In genomic region chr21:34668803-34669148, GRCh38 we compare ENCODE assay signal across 10 cellular contexts. TPM values are rescaled to one million over a fixed set of nuclear protein-coding genes. Genes with fewer than 3 reads are reported as not detected.
DNase-seq lines count a peak whose midpoint lies in the region; ATAC-seq and TF ChIP-seq lines count a peak whose summit lies in the region.
"Had no signal": no experiment of that assay in that cellular context is flagged by ENCODE, and none has a peak within 500 bp of the region (broad histone marks: within the 10 kb centered on the region; RNA-seq: fewer than 3 reads in every experiment).

Gene CLIC6 (plus strand): TSS chr21:34668994. CDS start chr21:34669389, 395 bp downstream.

- ATAC-seq in activated CD4-positive, alpha-beta T cell treated with anti-CD3 and anti-CD28 coated beads for 36 hours = no peak
- no peak for ATAC-seq in HG02623 (IDR thresholded peaks at IDR 0.05; ENCODE audit: unreplicated experiment)
- no peak for ATAC-seq in foreskin keratinocyte

- H3K27me3 Mint-ChIP-seq in activated CD4-positive, alpha-beta T cell treated with anti-CD3 and anti-CD28 coated beads for 36 hours = peaks cover 59% of the 10 kb centered on the region

- H3K36me3 ChIP-seq in ectodermal cell (ENCODE audit: control insufficient read depth, insufficient read depth, low read length) (no peaks in the 10 kb centered on the region), mesodermal cell (ENCODE audit: control insufficient read depth, insufficient read depth, low read length) (no peaks in the 10 kb centered on the region), tibial nerve (no peaks in the 10 kb centered on the region)

- peak within 1 kb of the TSS; percentile 19 for H3K4me3 Mint-ChIP-seq in activated CD4-positive, alpha-beta T cell treated with anti-CD3 and anti-CD28 coated beads for 36 hours

- H3K4me1 Mint-ChIP-seq in activated CD4-positive, alpha-beta T cell treated with anti-CD3 and anti-CD28 coated beads for 36 hours = peaks cover 9% of the 10 kb centered on the region

- H3K27ac ChIP-seq in ectodermal cell (ENCODE audit: insufficient read depth, low read depth, low read length, poor library complexity, severe bottlenecking) = no peak within 1 kb of the TSS
- no peak within 1 kb of the TSS for H3K27ac ChIP-seq in mesodermal cell (ENCODE audit: low read depth, low read length, severe bottlenecking)
- peak within 1 kb of the TSS in 2 of 4 donors; percentile 51 to 72 for H3K27ac ChIP-seq in tibial nerve
- no peak within 1 kb of the TSS for H3K27ac ChIP-seq in foreskin keratinocyte

- TF ChIP-seq POLR2A in tibial nerve (IDR thresholded peaks at IDR 0.05) = no peak

- H3K9me3 ChIP-seq in ectodermal cell (ENCODE audit: control insufficient read depth, low read length) (no peaks in the 10 kb centered on the region), mesodermal cell (ENCODE audit: control insufficient read depth, low read length) (no peaks in the 10 kb centered on the region), tibial nerve (no peaks in the 10 kb centered on the region)

- POLR2A ChIA-PET in activated CD4-positive, alpha-beta T cell treated with anti-CD3 and anti-CD28 coated beads for 36 hours (lab: Charles Lee) = no interaction called here

- intact Hi-C loops in activated CD4-positive, alpha-beta T cell treated with anti-CD3 and anti-CD28 coated beads for 36 hours (cut with DNase I, micrococcal nuclease) = no loop called here

- H3K4me3 ChIP-seq in ectodermal cell (ENCODE audit: insufficient read depth, low read depth, low read length) (peak within 1 kb of the TSS; percentile 44), mesodermal cell (ENCODE audit: extremely low read depth, insufficient read depth, low read length, poor library complexity, severe bottlenecking) (peak within 1 kb of the TSS; percentile 44), tibial nerve (peak within 1 kb of the TSS; percentile 40 to 60 (median 49))

- peak in 1 of 2 donors; percentile 43 for TF ChIP-seq EP300 in tibial nerve (IDR thresholded peaks at IDR 0.05)

- H3K36me3 Mint-ChIP-seq in activated CD4-positive, alpha-beta T cell treated with anti-CD3 and anti-CD28 coated beads for 36 hours (ENCODE audit: low read depth) = no peaks in the 10 kb centered on the region

- CTCF ChIA-PET in activated CD4-positive, alpha-beta T cell treated with anti-CD3 and anti-CD28 coated beads for 36 hours (lab: Charles Lee) = no interaction called here

- H3K27ac Mint-ChIP-seq in activated CD4-positive, alpha-beta T cell treated with anti-CD3 and anti-CD28 coated beads for 36 hours = no peak within 1 kb of the TSS

- no peak for DNase-seq in activated CD4-positive, alpha-beta T cell treated with anti-CD3 and anti-CD28 coated beads for 36 hours
- DNase-seq in activated CD4-positive, alpha-beta T cell treated with anti-CD3 and anti-CD28 coated beads for 1 hour = no peak
- peak; percentile 33 to 62 for DNase-seq in tibial nerve (ENCODE audit: low spot score in 2 of 2)
- DNase-seq in stimulated activated CD8-positive, alpha-beta memory T cell treated with anti-CD3 and anti-CD28 coated beads, Interleukin-4, amount 100 ng/mL, for 48 hours = no peak
- no peak for DNase-seq in foreskin keratinocyte
- DNase-seq: activated gamma-delta T cell had no signal

- TF ChIP-seq CTCF in tibial nerve (IDR thresholded peaks at IDR 0.05) (no peak), foreskin keratinocyte (conservative IDR thresholded peaks at IDR 0.05) (no peak)

- H3K9me3 Mint-ChIP-seq in activated CD4-positive, alpha-beta T cell treated with anti-CD3 and anti-CD28 coated beads for 36 hours (ENCODE audit: low read depth) = no peaks in the 10 kb centered on the region

- 4 to 6% methylated on average over 18 of the region's 18 CpGs for WGBS in ectodermal cell, 2 experiments
- WGBS in mesodermal cell (ENCODE audit: insufficient coverage in 2 of 2), 2 experiments = 4 to 8% methylated on average over 11 to 14 of the region's 18 CpGs
- 10 to 23% methylated on average over 17 to 18 of the region's 18 CpGs for WGBS in tibial nerve, 2 donors

- H3K27me3 ChIP-seq in ectodermal cell (ENCODE audit: control insufficient read depth, insufficient read depth, low read length, poor library complexity, severe bottlenecking) (peaks cover 65% of the 10 kb centered on the region), tibial nerve (peaks cover 0 to 57% of the 10 kb centered on the region in 2 donors), foreskin keratinocyte (peaks cover 97% of the 10 kb centered on the region)

- peaks cover 3% of the 10 kb centered on the region for H3K4me1 ChIP-seq in ectodermal cell (ENCODE audit: control insufficient read depth, insufficient read depth, low read length)
- H3K4me1 ChIP-seq in mesodermal cell (ENCODE audit: control insufficient read depth, insufficient read depth, low read length, poor library complexity, severe bottlenecking) = no peaks in the 10 kb centered on the region
- H3K4me1 ChIP-seq in tibial nerve = peaks cover 0 to 36% (median 13%) of the 10 kb centered on the region in 4 donors
- no peaks in the 10 kb centered on the region for H3K4me1 ChIP-seq in foreskin keratinocyte

RNA-seq across cellular contexts. Expression of gene CLIC6, which starts in this region (rescaled TPM):
- under 1 TPM; 0.07 to 0.11 TPM for total RNA-seq in activated CD4-positive, alpha-beta T cell treated with anti-CD3 and anti-CD28 coated beads for 36 hours
- 0.54 TPM for polyA plus RNA-seq in ectodermal cell (2013, experiment 1 of 4)
- polyA plus RNA-seq in ectodermal cell (2013, experiment 2 of 4) = 0.82 TPM
- 0.69 TPM for polyA plus RNA-seq in ectodermal cell (2013, experiment 3 of 4)
- 0.53 TPM for polyA plus RNA-seq in ectodermal cell (2013, experiment 4 of 4)
- polyA plus RNA-seq in mesodermal cell (2013, experiment 1 of 2) = 3.4 TPM
- polyA plus RNA-seq in mesodermal cell (2013, experiment 2 of 2) = 1.6 TPM
- 10 to 100 TPM in 1 of 4 donors, 1 to 10 TPM in 3; 3.3 to 11.6 (median 7.0) TPM for total RNA-seq in tibial nerve
- total RNA-seq in foreskin keratinocyte = 0.03 and 0.04 TPM in 2 replicates
- polyA plus RNA-seq in foreskin keratinocyte = 0.02 and 0.03 TPM in 2 replicates
- total RNA-seq: lung microvascular endothelial cell had no signal

Comparison
In these comparisons a context has a peak if more than half of its experiments do, and no peak if none do; other contexts are left out.
1. DNase-seq: peak in tibial nerve (2 of 2); none in activated CD4-positive, alpha-beta T cell treated with anti-CD3 and anti-CD28 coated beads for 36 hours (single experiment), activated CD4-positive, alpha-beta T cell treated with anti-CD3 and anti-CD28 coated beads for 1 hour (single experiment), stimulated activated CD8-positive, alpha-beta memory T cell treated with anti-CD3 and anti-CD28 coated beads, Interleukin-4, amount 100 ng/mL, for 48 hours (single experiment) and foreskin keratinocyte (0 of 2).
2. Peak in every context shown above with its lines, with median percentiles within 50 percentile points of each other: H3K4me3 ChIP-seq.